2 cellular contexts compared by ENCODE assay signal in the genomic region with DNA sequence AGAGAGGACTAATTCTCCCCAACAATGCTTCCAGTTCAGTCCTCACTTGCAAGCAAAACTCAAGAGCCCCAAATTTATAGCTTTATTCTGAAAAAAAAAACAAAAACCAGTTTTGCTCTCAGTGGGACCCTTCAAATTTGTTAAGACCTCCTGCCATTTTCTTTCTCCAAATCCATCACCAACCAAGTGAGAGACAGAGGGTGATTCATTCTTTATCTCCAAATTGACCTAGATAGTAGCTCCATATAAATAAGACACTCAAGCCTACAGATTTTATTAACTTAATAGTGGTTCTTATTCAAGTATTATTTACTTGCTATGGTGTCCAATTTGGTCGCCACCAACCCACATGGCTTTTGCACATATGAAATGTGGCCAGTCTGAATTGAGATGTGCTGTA.
TF ChIP-seq lines count a peak whose summit lies in the region.

No MANE protein-coding gene starts in this region.

TF ChIP-seq in SK-N-SH, 30 proteins besides CTCF, POLR2A, EP300 and RAD21 (continues in another document):
- TF ChIP-seq, protein P1, sequence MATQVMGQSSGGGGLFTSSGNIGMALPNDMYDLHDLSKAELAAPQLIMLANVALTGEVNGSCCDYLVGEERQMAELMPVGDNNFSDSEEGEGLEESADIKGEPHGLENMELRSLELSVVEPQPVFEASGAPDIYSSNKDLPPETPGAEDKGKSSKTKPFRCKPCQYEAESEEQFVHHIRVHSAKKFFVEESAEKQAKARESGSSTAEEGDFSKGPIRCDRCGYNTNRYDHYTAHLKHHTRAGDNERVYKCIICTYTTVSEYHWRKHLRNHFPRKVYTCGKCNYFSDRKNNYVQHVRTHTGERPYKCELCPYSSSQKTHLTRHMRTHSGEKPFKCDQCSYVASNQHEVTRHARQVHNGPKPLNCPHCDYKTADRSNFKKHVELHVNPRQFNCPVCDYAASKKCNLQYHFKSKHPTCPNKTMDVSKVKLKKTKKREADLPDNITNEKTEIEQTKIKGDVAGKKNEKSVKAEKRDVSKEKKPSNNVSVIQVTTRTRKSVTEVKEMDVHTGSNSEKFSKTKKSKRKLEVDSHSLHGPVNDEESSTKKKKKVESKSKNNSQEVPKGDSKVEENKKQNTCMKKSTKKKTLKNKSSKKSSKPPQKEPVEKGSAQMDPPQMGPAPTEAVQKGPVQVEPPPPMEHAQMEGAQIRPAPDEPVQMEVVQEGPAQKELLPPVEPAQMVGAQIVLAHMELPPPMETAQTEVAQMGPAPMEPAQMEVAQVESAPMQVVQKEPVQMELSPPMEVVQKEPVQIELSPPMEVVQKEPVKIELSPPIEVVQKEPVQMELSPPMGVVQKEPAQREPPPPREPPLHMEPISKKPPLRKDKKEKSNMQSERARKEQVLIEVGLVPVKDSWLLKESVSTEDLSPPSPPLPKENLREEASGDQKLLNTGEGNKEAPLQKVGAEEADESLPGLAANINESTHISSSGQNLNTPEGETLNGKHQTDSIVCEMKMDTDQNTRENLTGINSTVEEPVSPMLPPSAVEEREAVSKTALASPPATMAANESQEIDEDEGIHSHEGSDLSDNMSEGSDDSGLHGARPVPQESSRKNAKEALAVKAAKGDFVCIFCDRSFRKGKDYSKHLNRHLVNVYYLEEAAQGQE (IDR thresholded peaks at IDR 0.05; ENCODE audit: low read depth, low read length): no peak
- TF ChIP-seq EZH2phosphoT487 (IDR thresholded peaks at IDR 0.05; ENCODE audit: borderline replicate concordance, low read depth): no peak
- TF ChIP-seq GABPA (IDR thresholded peaks at IDR 0.05; ENCODE audit: low read depth): no peak
- no peak for TF ChIP-seq ELF1 (IDR thresholded peaks at IDR 0.05)
- TF ChIP-seq, protein P2, sequence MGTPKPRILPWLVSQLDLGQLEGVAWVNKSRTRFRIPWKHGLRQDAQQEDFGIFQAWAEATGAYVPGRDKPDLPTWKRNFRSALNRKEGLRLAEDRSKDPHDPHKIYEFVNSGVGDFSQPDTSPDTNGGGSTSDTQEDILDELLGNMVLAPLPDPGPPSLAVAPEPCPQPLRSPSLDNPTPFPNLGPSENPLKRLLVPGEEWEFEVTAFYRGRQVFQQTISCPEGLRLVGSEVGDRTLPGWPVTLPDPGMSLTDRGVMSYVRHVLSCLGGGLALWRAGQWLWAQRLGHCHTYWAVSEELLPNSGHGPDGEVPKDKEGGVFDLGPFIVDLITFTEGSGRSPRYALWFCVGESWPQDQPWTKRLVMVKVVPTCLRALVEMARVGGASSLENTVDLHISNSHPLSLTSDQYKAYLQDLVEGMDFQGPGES (IDR thresholded peaks at IDR 0.05; ENCODE audit: low read depth, low read length): no peak
- TF ChIP-seq RFX5 (IDR thresholded peaks at IDR 0.05; ENCODE audit: low read length): no peak
- TF ChIP-seq JUND (IDR thresholded peaks at IDR 0.05): no peak
- TF ChIP-seq, protein P3, sequence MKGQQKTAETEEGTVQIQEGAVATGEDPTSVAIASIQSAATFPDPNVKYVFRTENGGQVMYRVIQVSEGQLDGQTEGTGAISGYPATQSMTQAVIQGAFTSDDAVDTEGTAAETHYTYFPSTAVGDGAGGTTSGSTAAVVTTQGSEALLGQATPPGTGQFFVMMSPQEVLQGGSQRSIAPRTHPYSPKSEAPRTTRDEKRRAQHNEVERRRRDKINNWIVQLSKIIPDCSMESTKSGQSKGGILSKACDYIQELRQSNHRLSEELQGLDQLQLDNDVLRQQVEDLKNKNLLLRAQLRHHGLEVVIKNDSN (IDR thresholded peaks at IDR 0.05; ENCODE audit: borderline replicate concordance, low read depth): no peak
- TF ChIP-seq, protein P4, sequence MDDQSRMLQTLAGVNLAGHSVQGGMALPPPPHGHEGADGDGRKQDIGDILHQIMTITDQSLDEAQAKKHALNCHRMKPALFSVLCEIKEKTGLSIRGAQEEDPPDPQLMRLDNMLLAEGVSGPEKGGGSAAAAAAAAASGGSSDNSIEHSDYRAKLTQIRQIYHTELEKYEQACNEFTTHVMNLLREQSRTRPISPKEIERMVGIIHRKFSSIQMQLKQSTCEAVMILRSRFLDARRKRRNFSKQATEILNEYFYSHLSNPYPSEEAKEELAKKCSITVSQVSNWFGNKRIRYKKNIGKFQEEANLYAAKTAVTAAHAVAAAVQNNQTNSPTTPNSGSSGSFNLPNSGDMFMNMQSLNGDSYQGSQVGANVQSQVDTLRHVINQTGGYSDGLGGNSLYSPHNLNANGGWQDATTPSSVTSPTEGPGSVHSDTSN (IDR thresholded peaks at IDR 0.05): no peak
- TF ChIP-seq FOXJ3 (CRISPR knock-in tag; IDR thresholded peaks at IDR 0.05): no peak
- no peak for TF ChIP-seq POLR2AphosphoS5 (IDR thresholded peaks at IDR 0.05; ENCODE audit: low read depth, low read length)
- TF ChIP-seq CHD2 (IDR thresholded peaks at IDR 0.05; ENCODE audit: low read length, partially characterized antibody): no peak
- no peak for TF ChIP-seq TCF12 (IDR thresholded peaks at IDR 0.05)
- TF ChIP-seq FOXM1 (IDR thresholded peaks at IDR 0.05; ENCODE audit: low read depth): no peak
- no peak for TF ChIP-seq FOSL2 (IDR thresholded peaks at IDR 0.05; ENCODE audit: borderline replicate concordance, low read depth)
- TF ChIP-seq, protein P5, sequence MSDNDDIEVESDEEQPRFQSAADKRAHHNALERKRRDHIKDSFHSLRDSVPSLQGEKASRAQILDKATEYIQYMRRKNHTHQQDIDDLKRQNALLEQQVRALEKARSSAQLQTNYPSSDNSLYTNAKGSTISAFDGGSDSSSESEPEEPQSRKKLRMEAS (IDR thresholded peaks at IDR 0.05; ENCODE audit: low read depth): no peak
- no peak for TF ChIP-seq GATA2 (CRISPR knock-in tag; IDR thresholded peaks at IDR 0.05)
- TF ChIP-seq, protein P6, sequence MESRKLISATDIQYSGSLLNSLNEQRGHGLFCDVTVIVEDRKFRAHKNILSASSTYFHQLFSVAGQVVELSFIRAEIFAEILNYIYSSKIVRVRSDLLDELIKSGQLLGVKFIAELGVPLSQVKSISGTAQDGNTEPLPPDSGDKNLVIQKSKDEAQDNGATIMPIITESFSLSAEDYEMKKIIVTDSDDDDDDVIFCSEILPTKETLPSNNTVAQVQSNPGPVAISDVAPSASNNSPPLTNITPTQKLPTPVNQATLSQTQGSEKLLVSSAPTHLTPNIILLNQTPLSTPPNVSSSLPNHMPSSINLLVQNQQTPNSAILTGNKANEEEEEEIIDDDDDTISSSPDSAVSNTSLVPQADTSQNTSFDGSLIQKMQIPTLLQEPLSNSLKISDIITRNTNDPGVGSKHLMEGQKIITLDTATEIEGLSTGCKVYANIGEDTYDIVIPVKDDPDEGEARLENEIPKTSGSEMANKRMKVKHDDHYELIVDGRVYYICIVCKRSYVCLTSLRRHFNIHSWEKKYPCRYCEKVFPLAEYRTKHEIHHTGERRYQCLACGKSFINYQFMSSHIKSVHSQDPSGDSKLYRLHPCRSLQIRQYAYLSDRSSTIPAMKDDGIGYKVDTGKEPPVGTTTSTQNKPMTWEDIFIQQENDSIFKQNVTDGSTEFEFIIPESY (IDR thresholded peaks at IDR 0.05; ENCODE audit: borderline replicate concordance, low read depth): no peak
- TF ChIP-seq SMC3 (IDR thresholded peaks at IDR 0.05; ENCODE audit: low read depth, low read length): no peak

TF ChIP-seq in SK-N-SH treated with all-trans-retinoic acid at 6 μM for 48 hours, 23 proteins besides CTCF, POLR2A, EP300 and RAD21 (continued from another document):
- TF ChIP-seq, protein P7, sequence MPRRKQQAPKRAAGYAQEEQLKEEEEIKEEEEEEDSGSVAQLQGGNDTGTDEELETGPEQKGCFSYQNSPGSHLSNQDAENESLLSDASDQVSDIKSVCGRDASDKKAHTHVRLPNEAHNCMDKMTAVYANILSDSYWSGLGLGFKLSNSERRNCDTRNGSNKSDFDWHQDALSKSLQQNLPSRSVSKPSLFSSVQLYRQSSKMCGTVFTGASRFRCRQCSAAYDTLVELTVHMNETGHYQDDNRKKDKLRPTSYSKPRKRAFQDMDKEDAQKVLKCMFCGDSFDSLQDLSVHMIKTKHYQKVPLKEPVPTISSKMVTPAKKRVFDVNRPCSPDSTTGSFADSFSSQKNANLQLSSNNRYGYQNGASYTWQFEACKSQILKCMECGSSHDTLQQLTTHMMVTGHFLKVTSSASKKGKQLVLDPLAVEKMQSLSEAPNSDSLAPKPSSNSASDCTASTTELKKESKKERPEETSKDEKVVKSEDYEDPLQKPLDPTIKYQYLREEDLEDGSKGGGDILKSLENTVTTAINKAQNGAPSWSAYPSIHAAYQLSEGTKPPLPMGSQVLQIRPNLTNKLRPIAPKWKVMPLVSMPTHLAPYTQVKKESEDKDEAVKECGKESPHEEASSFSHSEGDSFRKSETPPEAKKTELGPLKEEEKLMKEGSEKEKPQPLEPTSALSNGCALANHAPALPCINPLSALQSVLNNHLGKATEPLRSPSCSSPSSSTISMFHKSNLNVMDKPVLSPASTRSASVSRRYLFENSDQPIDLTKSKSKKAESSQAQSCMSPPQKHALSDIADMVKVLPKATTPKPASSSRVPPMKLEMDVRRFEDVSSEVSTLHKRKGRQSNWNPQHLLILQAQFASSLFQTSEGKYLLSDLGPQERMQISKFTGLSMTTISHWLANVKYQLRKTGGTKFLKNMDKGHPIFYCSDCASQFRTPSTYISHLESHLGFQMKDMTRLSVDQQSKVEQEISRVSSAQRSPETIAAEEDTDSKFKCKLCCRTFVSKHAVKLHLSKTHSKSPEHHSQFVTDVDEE (CRISPR knock-in tag; IDR thresholded peaks at IDR 0.05): no peak
- TF ChIP-seq ZNF8 (CRISPR knock-in tag; IDR thresholded peaks at IDR 0.05) (no peak), ZC3H10 (CRISPR knock-in tag; IDR thresholded peaks at IDR 0.05) (no peak), ZFP3 (CRISPR knock-in tag; IDR thresholded peaks at IDR 0.05) (no peak), RARB (CRISPR knock-in tag; IDR thresholded peaks at IDR 0.05) (no peak), ZNF565 (CRISPR knock-in tag; conservative IDR thresholded peaks at IDR 0.05; ENCODE audit: low read depth) (no peak), CSDC2 (CRISPR knock-in tag; IDR thresholded peaks at IDR 0.05) (no peak), PPARA (CRISPR knock-in tag; IDR thresholded peaks at IDR 0.05; ENCODE audit: borderline replicate concordance) (no peak)
- TF ChIP-seq, protein P8, sequence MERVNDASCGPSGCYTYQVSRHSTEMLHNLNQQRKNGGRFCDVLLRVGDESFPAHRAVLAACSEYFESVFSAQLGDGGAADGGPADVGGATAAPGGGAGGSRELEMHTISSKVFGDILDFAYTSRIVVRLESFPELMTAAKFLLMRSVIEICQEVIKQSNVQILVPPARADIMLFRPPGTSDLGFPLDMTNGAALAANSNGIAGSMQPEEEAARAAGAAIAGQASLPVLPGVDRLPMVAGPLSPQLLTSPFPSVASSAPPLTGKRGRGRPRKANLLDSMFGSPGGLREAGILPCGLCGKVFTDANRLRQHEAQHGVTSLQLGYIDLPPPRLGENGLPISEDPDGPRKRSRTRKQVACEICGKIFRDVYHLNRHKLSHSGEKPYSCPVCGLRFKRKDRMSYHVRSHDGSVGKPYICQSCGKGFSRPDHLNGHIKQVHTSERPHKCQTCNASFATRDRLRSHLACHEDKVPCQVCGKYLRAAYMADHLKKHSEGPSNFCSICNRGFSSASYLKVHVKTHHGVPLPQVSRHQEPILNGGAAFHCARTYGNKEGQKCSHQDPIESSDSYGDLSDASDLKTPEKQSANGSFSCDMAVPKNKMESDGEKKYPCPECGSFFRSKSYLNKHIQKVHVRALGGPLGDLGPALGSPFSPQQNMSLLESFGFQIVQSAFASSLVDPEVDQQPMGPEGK (CRISPR knock-in tag; IDR thresholded peaks at IDR 0.05; ENCODE audit: borderline replicate concordance): no peak
